Comparison of ENCODE assay signal across 9 cellular contexts in genomic region chr22:42959472-42960145, GRCh38. TPM values are rescaled to one million over a fixed set of nuclear protein-coding genes. Genes with fewer than 3 reads are reported as not detected.
DNase-seq lines count a peak whose midpoint lies in the region; TF ChIP-seq lines count a peak whose summit lies in the region.
"Had no signal": no experiment of that assay in that cellular context is flagged by ENCODE, and none has a peak within 500 bp of the region (broad histone marks: within the 10 kb centered on the region; RNA-seq: fewer than 3 reads in every experiment).

No MANE protein-coding gene starts in this region.

- H3K36me3 Mint-ChIP-seq in endodermal cell (ENCODE audit: low read depth), result peaks cover 19% of the 10 kb centered on the region
- H3K36me3 Mint-ChIP-seq in nephron (ENCODE audit: low read depth), result peaks cover 16% of the 10 kb centered on the region
- H3K36me3 Mint-ChIP-seq in glutamatergic neuron (ENCODE audit: unreplicated experiment), result peaks cover 4% of the 10 kb centered on the region

- H3K27me3 Mint-ChIP-seq in endodermal cell (ENCODE audit: insufficient read depth) (no peaks in the 10 kb centered on the region), nephron (ENCODE audit: low read depth) (no peaks in the 10 kb centered on the region), glutamatergic neuron (ENCODE audit: unreplicated experiment) (no peaks in the 10 kb centered on the region)

- peaks cover 34% of the 10 kb centered on the region for H3K4me1 ChIP-seq in endodermal cell (ENCODE audit: control insufficient read depth, insufficient read depth, low read length)

- H3K9me3 ChIP-seq in endodermal cell (ENCODE audit: control insufficient read depth, low read length), result peaks cover 13% of the 10 kb centered on the region

- peaks cover 7% of the 10 kb centered on the region for H3K9me3 Mint-ChIP-seq in endodermal cell
- H3K9me3 Mint-ChIP-seq in nephron, result no peaks in the 10 kb centered on the region
- H3K9me3 Mint-ChIP-seq in glutamatergic neuron (ENCODE audit: unreplicated experiment), result peaks cover 7% of the 10 kb centered on the region

- no peak for TF ChIP-seq CTCF in endodermal cell (conservative IDR thresholded peaks at IDR 0.05)
- no peak for TF ChIP-seq CTCF in nephron (IDR thresholded peaks at IDR 0.05; ENCODE audit: unreplicated experiment in 3 of 3)
- no peak for TF ChIP-seq CTCF in glutamatergic neuron (IDR thresholded peaks at IDR 0.05; ENCODE audit: partially characterized antibody, unreplicated experiment)

- DNase-seq in GM04503 (ENCODE audit: low read depth) (peak; percentile 54), RPMI7951 (ENCODE audit: low read depth) (peak; percentile 41), endodermal cell (peak; percentile 51), SIG-M5 treated with dmso at 0.1 percent for 504 hours (lab: John Stamatoyannopoulos, UW; ENCODE audit: unreplicated experiment) (no peak), NCI-H1417 treated with DMSO at 0.1 percent for 48 hours (lab: John Stamatoyannopoulos, UW) (no peak), glutamatergic neuron (no peak)
- DNase-seq in stimulated activated naive CD4-positive, alpha-beta T cell treated with Interleukin-2 at 50 U/mL for 16 hours (lab: John Stamatoyannopoulos, UW), result no peak

- peaks cover 64% of the 10 kb centered on the region for H3K4me1 Mint-ChIP-seq in endodermal cell
- H3K4me1 Mint-ChIP-seq in nephron, result peaks cover 55% of the 10 kb centered on the region
- peaks cover 38% of the 10 kb centered on the region for H3K4me1 Mint-ChIP-seq in glutamatergic neuron (ENCODE audit: low read depth, unreplicated experiment)

- no peak overlapping the region for H3K4me3 Mint-ChIP-seq in endodermal cell
- peak overlapping the region; percentile 46 to 56 (median 54) for H3K4me3 Mint-ChIP-seq in nephron
- H3K4me3 Mint-ChIP-seq in glutamatergic neuron (ENCODE audit: unreplicated experiment), result no peak overlapping the region

- H3K27ac Mint-ChIP-seq in endodermal cell (peak overlapping the region; percentile 79), nephron (peak overlapping the region; percentile 73 to 91 (median 88)), glutamatergic neuron (ENCODE audit: unreplicated experiment) (no peak overlapping the region)

- H3K9ac ChIP-seq in endodermal cell (ENCODE audit: extremely low read depth, low read length, poor library complexity, severe bottlenecking), result peak overlapping the region; percentile 3
- H3K9ac ChIP-seq: KMS-11 had no signal

- peaks cover 37% of the 10 kb centered on the region for H3K36me3 ChIP-seq in endodermal cell (ENCODE audit: control insufficient read depth, insufficient read depth, low read length)

- H3K27me3 ChIP-seq in endodermal cell (ENCODE audit: control insufficient read depth, insufficient read depth, low read length, poor library complexity, severe bottlenecking), result no peaks in the 10 kb centered on the region

- H3K27ac ChIP-seq in endodermal cell (ENCODE audit: low read depth, low read length), result peak overlapping the region; percentile 3
- H3K27ac ChIP-seq: KMS-11 had no signal

- WGBS in endodermal cell (ENCODE audit: insufficient coverage in 1 of 2, insufficient read length in 1 of 2), 2 experiments, result 74 to 81% methylated on average over 13 of the region's 13 CpGs

- H3K4me3 ChIP-seq in endodermal cell (ENCODE audit: low read length), result no peak overlapping the region

RNA-seq across cellular contexts. Expression of gene PACSIN2, which starts 55.3 kb away (rescaled TPM):
- 26.6 and 32.0 TPM in 2 replicates for total RNA-seq in RPMI7951 (2014; rRNA removed; shearing (Covaris generic))
- total RNA-seq in endodermal cell (10 to 100 TPM; 60.7 to 61.4 TPM), glutamatergic neuron (ENCODE audit: unreplicated experiment) (47.3 TPM)
- polyA plus RNA-seq in endodermal cell (2013, experiment 1 of 2), result 47.8 TPM
- 50.9 TPM for polyA plus RNA-seq in endodermal cell (2013, experiment 2 of 2)

Comparison
In these comparisons a context has a peak if more than half of its experiments do, and no peak if none do; other contexts are left out.
1. DNase-seq: peak in GM04503 (single experiment), RPMI7951 (single experiment) and endodermal cell (single experiment); none in SIG-M5 treated with dmso at 0.1 percent for 504 hours (single experiment), NCI-H1417 treated with DMSO at 0.1 percent for 48 hours (single experiment), stimulated activated naive CD4-positive, alpha-beta T cell treated with Interleukin-2 at 50 U/mL for 16 hours (single experiment) and glutamatergic neuron (single experiment).
2. H3K4me3 Mint-ChIP-seq: peak in nephron (3 of 3); none in endodermal cell (single experiment) and glutamatergic neuron (single experiment).